8 cellular contexts compared by ENCODE assay signal in genomic region chr3:184602406-184603155, GRCh38. TPM values are rescaled to one million over a fixed set of nuclear protein-coding genes. Genes with fewer than 3 reads are reported as not detected.
DNase-seq lines count a peak whose midpoint lies in the region; ATAC-seq and TF ChIP-seq lines count a peak whose summit lies in the region.

No MANE protein-coding gene starts in this region.

- in situ Hi-C loops in GM13976 (cut with MboI; ENCODE audit: low sequenced_read_pairs, unreplicated experiment) (no loop called here), gastrocnemius medialis (cut with MboI; ENCODE audit: low sequenced_read_pairs in 4 of 4) (no loop called here)

- H3K27ac ChIP-seq in foreskin keratinocyte: no peak overlapping the region
- H3K27ac ChIP-seq in osteoblast (ENCODE audit: low read depth, low read length): no peak overlapping the region
- H3K27ac ChIP-seq in gastrocnemius medialis: no peak overlapping the region
- no peak overlapping the region for H3K27ac ChIP-seq in vagina

- peaks cover 21% of the 10 kb centered on the region for H3K27me3 ChIP-seq in foreskin keratinocyte
- peaks cover 54% of the 10 kb centered on the region for H3K27me3 ChIP-seq in osteoblast (ENCODE audit: insufficient read depth, low read length)
- peaks cover 6 to 35% (median 30%) of the 10 kb centered on the region in 3 donors for H3K27me3 ChIP-seq in gastrocnemius medialis
- H3K27me3 ChIP-seq in vagina: no peaks in the 10 kb centered on the region

- TF ChIP-seq POLR2A in gastrocnemius medialis (IDR thresholded peaks at IDR 0.05) (no peak), vagina (IDR thresholded peaks at IDR 0.05) (no peak)

- H2AFZ ChIP-seq in osteoblast (ENCODE audit: low read length): no peak overlapping the region

- DNase-seq in GM13976 (ENCODE audit: low spot score) (peak; percentile 37), NOMO-1 treated with dmso at 0.1 percent for 144 hours (lab: John Stamatoyannopoulos, UW; ENCODE audit: unreplicated experiment) (peak; percentile 48), foreskin keratinocyte (peak in 1 of 2 donors; percentile 37), osteoblast (ENCODE audit: insufficient read length, low spot score, missing footprints) (peak; percentile 94), gastrocnemius medialis (no peak), NCI-H446 treated with DMSO at 0.1 percent for 48 hours (lab: John Stamatoyannopoulos, UW) (no peak), cortex of kidney (lab: John Stamatoyannopoulos, UW) (no peak), vagina (ENCODE audit: extremely low spot score in 2 of 2) (no peak)

- H3K4me3 ChIP-seq in osteoblast (ENCODE audit: insufficient read depth, low read length) (no peak overlapping the region), gastrocnemius medialis (peak overlapping the region in 1 of 4 donors; percentile 27), vagina (peak overlapping the region in 1 of 2 donors; percentile 9)

- peaks cover 11% of the 10 kb centered on the region for H3K4me1 ChIP-seq in foreskin keratinocyte
- no peaks in the 10 kb centered on the region for H3K4me1 ChIP-seq in osteoblast (ENCODE audit: insufficient read depth, low read length)
- peaks cover 5 to 8% of the 10 kb centered on the region in 2 donors for H3K4me1 ChIP-seq in gastrocnemius medialis
- H3K4me1 ChIP-seq in vagina: peaks cover 42% of the 10 kb centered on the region

- peak; percentile 24 for ATAC-seq in foreskin keratinocyte
- no peak for ATAC-seq in gastrocnemius medialis

- no peaks in the 10 kb centered on the region for H3K36me3 ChIP-seq in osteoblast (ENCODE audit: insufficient read depth, low read length)
- no peaks in the 10 kb centered on the region for H3K36me3 ChIP-seq in gastrocnemius medialis
- H3K36me3 ChIP-seq in vagina: no peaks in the 10 kb centered on the region

- TF ChIP-seq CTCF in GM13976 (IDR thresholded peaks at IDR 0.05; ENCODE audit: borderline replicate concordance, control extremely low read depth, extremely low read depth, insufficient read depth, missing control alignments): no peak
- TF ChIP-seq CTCF in foreskin keratinocyte (conservative IDR thresholded peaks at IDR 0.05): no peak
- no peak for TF ChIP-seq CTCF in osteoblast (IDR thresholded peaks at IDR 0.05; ENCODE audit: extremely low read depth, low read depth, low read length)
- no peak for TF ChIP-seq CTCF in gastrocnemius medialis (IDR thresholded peaks at IDR 0.05 in 4 of 5, conservative IDR thresholded peaks at IDR 0.05 in 1 of 5)
- no peak for TF ChIP-seq CTCF in vagina (IDR thresholded peaks at IDR 0.05)

- H3K9me3 ChIP-seq in osteoblast (ENCODE audit: low read depth, low read length) (no peaks in the 10 kb centered on the region), gastrocnemius medialis (no peaks in the 10 kb centered on the region), vagina (no peaks in the 10 kb centered on the region)

- no peaks in the 10 kb centered on the region for H3K79me2 ChIP-seq in osteoblast (ENCODE audit: insufficient read depth, low read length)

- no peak overlapping the region for H3K4me2 ChIP-seq in osteoblast (ENCODE audit: insufficient read depth, low read length)

- intact Hi-C loops in gastrocnemius medialis (cut with DNase I; ENCODE audit: low total_unique reads) (no loop called here), vagina (cut with DNase I) (loop anchor here (5.0 kb wide), 2 partner anchors 35 to 85 kb away; no protein-coding TSS in a partner anchor)

- no peaks in the 10 kb centered on the region for H4K20me1 ChIP-seq in osteoblast (ENCODE audit: insufficient read depth, low read length)

RNA-seq across cellular contexts. Expression of gene EPHB3, which starts 41.0 kb away (rescaled TPM):
- total RNA-seq in foreskin keratinocyte: 5.2 and 10.8 TPM in 2 replicates
- 4.3 and 6.5 TPM in 2 replicates for polyA plus RNA-seq in foreskin keratinocyte
- 3.6 and 4.1 TPM in 2 replicates for total RNA-seq in osteoblast
- total RNA-seq in gastrocnemius medialis: under 1 TPM; 0.10 to 0.24 (median 0.12) TPM
- total RNA-seq in vagina: 17.7 TPM

Comparison
In these comparisons a context has a peak if more than half of its experiments do, and no peak if none do; other contexts are left out.
1. DNase-seq: peak in GM13976 (single experiment), NOMO-1 treated with dmso at 0.1 percent for 144 hours (single experiment) and osteoblast (single experiment); none in gastrocnemius medialis (0 of 2), NCI-H446 treated with DMSO at 0.1 percent for 48 hours (single experiment), cortex of kidney (single experiment) and vagina (0 of 2).